Comparison of ENCODE assay signal across 12 cellular contexts in genomic region chr20:37803476-37804307, GRCh38.
DNase-seq lines count a peak whose midpoint lies in the region; ATAC-seq and TF ChIP-seq lines count a peak whose summit lies in the region.
"Had no signal": no experiment of that assay in that cellular context is flagged by ENCODE, and none has a peak within 500 bp of the region (broad histone marks: within the 10 kb centered on the region; RNA-seq: fewer than 3 reads in every experiment).

No MANE protein-coding gene starts in this region.

- H3K4me3 ChIP-seq in esophagus muscularis mucosa (no peak overlapping the region), HAP-1 (no peak overlapping the region)

- no peak overlapping the region for H3K27ac Mint-ChIP-seq in stimulated activated effector memory CD8-positive, alpha-beta T cell treated with anti-CD3 and anti-CD28 coated beads, Interleukin-12 subunit alpha, Interleukin-12 subunit beta, amount 100 ng/mL, for 72 hours

- no peak overlapping the region for H3K27ac ChIP-seq in esophagus muscularis mucosa (replicated peaks in 1 of 4)

- H3K4me1 Mint-ChIP-seq in stimulated activated effector memory CD8-positive, alpha-beta T cell treated with anti-CD3 and anti-CD28 coated beads, Interleukin-12 subunit alpha, Interleukin-12 subunit beta, amount 100 ng/mL, for 72 hours, result no peaks in the 10 kb centered on the region

- in situ Hi-C loops in HAP-1 (cut with MboI; ENCODE audit: low sequenced_read_pairs), result no loop called here

- no peaks in the 10 kb centered on the region for H3K9me3 ChIP-seq in esophagus muscularis mucosa
- H3K9me3 ChIP-seq in HAP-1, result no peaks in the 10 kb centered on the region

- H3K4me1 ChIP-seq in esophagus muscularis mucosa (no peaks in the 10 kb centered on the region), HAP-1 (peaks cover 21% of the 10 kb centered on the region)

- TF ChIP-seq CTCF in esophagus muscularis mucosa (IDR thresholded peaks at IDR 0.05), result no peak

- H3K36me3 ChIP-seq in esophagus muscularis mucosa (peaks cover 17 to 69% (median 37%) of the 10 kb centered on the region in 4 donors), HAP-1 (replicated peaks) (peaks cover 11% of the 10 kb centered on the region; the same call in 1 of the 2 replicates)

- no peak for TF ChIP-seq POLR2A in esophagus muscularis mucosa (IDR thresholded peaks at IDR 0.05; ENCODE audit: low read depth)

- H3K9me3 Mint-ChIP-seq in stimulated activated effector memory CD8-positive, alpha-beta T cell treated with anti-CD3 and anti-CD28 coated beads, Interleukin-12 subunit alpha, Interleukin-12 subunit beta, amount 100 ng/mL, for 72 hours, result no peaks in the 10 kb centered on the region

- H3K4me3 Mint-ChIP-seq in stimulated activated effector memory CD8-positive, alpha-beta T cell treated with anti-CD3 and anti-CD28 coated beads, Interleukin-12 subunit alpha, Interleukin-12 subunit beta, amount 100 ng/mL, for 72 hours, result no peak overlapping the region

- TF ChIP-seq EP300 in esophagus muscularis mucosa (IDR thresholded peaks at IDR 0.05), result no peak

- DNase-seq in NCI-H187 treated with DMSO at 0.1 percent for 48 hours (lab: John Stamatoyannopoulos, UW), result peak; percentile 80
- peak; percentile 40 for DNase-seq in medulla oblongata (ENCODE audit: extremely low spot score)
- DNase-seq in esophagus muscularis mucosa (ENCODE audit: extremely low spot score), result no peak
- no peak for DNase-seq in HAP-1 (ENCODE audit: low spot score in 2 of 2)
- no peak for DNase-seq in stimulated activated effector memory CD8-positive, alpha-beta T cell treated with anti-CD3 and anti-CD28 coated beads, Interleukin-12 subunit alpha, Interleukin-12 subunit beta, amount 100 ng/mL, for 72 hours (ENCODE audit: low spot score in 2 of 2)
- DNase-seq in stimulated activated CD4-positive, alpha-beta T cell treated with anti-CD3 and anti-CD28 coated beads, Interleukin-4, amount 100 ng/mL, for 4 hours, result no peak
- DNase-seq: activated CD4-positive, alpha-beta T cell treated with anti-CD3 and anti-CD28 coated beads for 4 hours; COR-L47; NCI-H524 had no signal

- ATAC-seq in GM18498 (IDR thresholded peaks at IDR 0.05; ENCODE audit: unreplicated experiment) (peak; percentile 66), HG02798 (IDR thresholded peaks at IDR 0.05; ENCODE audit: poor library complexity, unreplicated experiment) (peak; percentile 51)
- ATAC-seq in stimulated activated effector memory CD8-positive, alpha-beta T cell treated with anti-CD3 and anti-CD28 coated beads, Interleukin-12 subunit alpha, Interleukin-12 subunit beta, amount 100 ng/mL, for 72 hours, result no peak
- ATAC-seq: HCT116 had no signal

- H3K36me3 Mint-ChIP-seq in stimulated activated effector memory CD8-positive, alpha-beta T cell treated with anti-CD3 and anti-CD28 coated beads, Interleukin-12 subunit alpha, Interleukin-12 subunit beta, amount 100 ng/mL, for 72 hours, result peaks cover 39% of the 10 kb centered on the region

- 90% methylated on average over 7 of the region's 7 CpGs for WGBS in esophagus muscularis mucosa

- H3K27me3 ChIP-seq in esophagus muscularis mucosa (no peaks in the 10 kb centered on the region), HAP-1 (ENCODE audit: low read depth) (no peaks in the 10 kb centered on the region)

- intact Hi-C loops in esophagus muscularis mucosa (cut with DNase I), result no loop called here

Comparison
In these comparisons a context has a peak if more than half of its experiments do, and no peak if none do; other contexts are left out.
1. DNase-seq: peak in NCI-H187 treated with DMSO at 0.1 percent for 48 hours (single experiment) and medulla oblongata (single experiment); none in esophagus muscularis mucosa (single experiment), HAP-1 (0 of 2), stimulated activated effector memory CD8-positive, alpha-beta T cell treated with anti-CD3 and anti-CD28 coated beads, Interleukin-12 subunit alpha, Interleukin-12 subunit beta, amount 100 ng/mL, for 72 hours (0 of 2) and stimulated activated CD4-positive, alpha-beta T cell treated with anti-CD3 and anti-CD28 coated beads, Interleukin-4, amount 100 ng/mL, for 4 hours (0 of 2).